ENCODE assay signal across 18 cellular contexts in the genomic region with DNA sequence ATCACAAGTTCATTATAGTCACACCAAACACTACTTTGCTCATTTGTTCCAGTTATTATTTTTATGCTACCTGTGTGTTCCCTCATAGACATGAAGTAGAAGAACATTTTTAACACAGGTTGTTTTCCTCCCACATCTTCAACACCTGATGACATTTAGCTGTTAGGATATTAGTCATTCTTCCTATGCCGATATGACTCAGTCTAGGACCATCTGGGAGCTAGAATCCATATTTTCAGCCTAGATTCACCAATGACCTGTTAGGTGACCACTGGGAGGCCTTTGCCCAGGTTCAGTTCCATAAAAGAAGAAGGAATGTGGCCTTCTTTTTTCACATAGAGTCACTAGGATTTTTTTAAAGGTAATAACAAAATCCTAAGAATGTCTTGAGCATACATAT.
"Had no signal": no experiment of that assay in that cellular context is flagged by ENCODE, and none has a peak within 500 bp of the region (broad histone marks: within the 10 kb centered on the region; RNA-seq: fewer than 3 reads in every experiment).

No MANE protein-coding gene starts in this region.

- H3K27ac Mint-ChIP-seq: activated B cell treated with CpG ODN at 0.5 μM for 24 hours; activated naive CD4-positive, alpha-beta T cell treated with anti-CD3 and anti-CD28 coated beads for 36 hours; brain had no signal

- FAIRE-seq: kidney had no signal

- H3K4me3 Mint-ChIP-seq: activated B cell treated with CpG ODN at 0.5 μM for 24 hours; activated naive CD4-positive, alpha-beta T cell treated with anti-CD3 and anti-CD28 coated beads for 36 hours; activated T-cell treated with anti-CD3 and anti-CD28 coated beads, Interleukin-2, amount 50 U/mL, for 4 hours; brain; central memory CD8-positive, alpha-beta T cell had no signal

- ATAC-seq: activated T-cell treated with anti-CD3 and anti-CD28 coated beads, Interleukin-2, amount 50 U/mL, for 4 hours; gastrocnemius medialis; left lung; stimulated activated naive CD8-positive, alpha-beta T cell treated with anti-CD3 and anti-CD28 coated beads, Interleukin-15, Interleukin-2, amounts not matched to agents 100 U/mL and 50 U/mL, for 24 hours had no signal

- H3K9me3 Mint-ChIP-seq: activated B cell treated with CpG ODN at 0.5 μM for 24 hours; activated T-cell treated with anti-CD3 and anti-CD28 coated beads, Interleukin-2, amount 50 U/mL, for 4 hours; brain; central memory CD8-positive, alpha-beta T cell had no signal

- H3K36me3 ChIP-seq: colonic mucosa, gastrocnemius medialis, left lung, transverse colon, vagina had no signal

- H3K27me3 Mint-ChIP-seq: activated B cell treated with CpG ODN at 0.5 μM for 24 hours; brain; central memory CD8-positive, alpha-beta T cell had no signal

- H3K36me3 Mint-ChIP-seq: brain had no signal

- DNase-seq: activated B cell treated with CpG ODN at 0.5 μM for 24 hours; activated CD4-positive, alpha-beta T cell treated with anti-CD3 and anti-CD28 coated beads for 48 hours; activated CD8-positive, alpha-beta memory T cell treated with anti-CD3 and anti-CD28 coated beads, Interleukin-2, amount 50 U/mL, for 4 hours; activated naive CD4-positive, alpha-beta T cell treated with anti-CD3 and anti-CD28 coated beads for 36 hours; activated T-cell treated with anti-CD3 and anti-CD28 coated beads, Interleukin-2, amount 50 U/mL, for 4 hours; colonic mucosa; gastrocnemius medialis; head of caudate nucleus; kidney; left lung; occipital lobe; stimulated activated CD4-positive, alpha-beta T cell treated with anti-CD3 and anti-CD28 coated beads, Interleukin-2, amount 100 ng/mL, for 24 hours; stimulated activated naive CD8-positive, alpha-beta T cell treated with anti-CD3 and anti-CD28 coated beads, Interleukin-15, Interleukin-2, amounts not matched to agents 100 U/mL and 50 U/mL, for 24 hours; substantia nigra; transverse colon had no signal

- H3K27me3 ChIP-seq: colonic mucosa, gastrocnemius medialis, left lung, transverse colon, vagina had no signal

- H3K4me3 ChIP-seq: colonic mucosa, gastrocnemius medialis, left lung, transverse colon, vagina had no signal
